ENCODE assay signal across 20 cellular contexts in the genomic region with DNA sequence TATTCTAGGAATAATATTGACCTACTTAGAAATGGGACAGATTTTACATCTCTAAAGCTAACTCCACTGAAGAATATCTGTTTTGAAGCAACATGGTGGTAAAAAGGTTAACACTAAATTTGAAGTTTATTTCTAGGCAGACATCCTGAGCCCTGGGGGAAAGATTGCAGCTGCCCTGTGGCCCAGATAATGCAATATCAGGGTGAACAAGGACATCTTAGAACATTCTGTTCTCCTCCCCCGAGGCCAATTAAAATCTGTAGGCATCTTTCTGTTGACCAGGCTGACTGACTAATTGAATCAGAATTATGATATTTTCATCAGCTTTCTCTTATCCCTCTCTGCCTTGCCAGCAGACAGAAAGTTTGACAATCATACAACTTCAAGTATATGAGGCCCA.
DNase-seq lines count a peak whose midpoint lies in the region; ATAC-seq, FAIRE-seq and TF ChIP-seq lines count a peak whose summit lies in the region.
"Had no signal": no experiment of that assay in that cellular context is flagged by ENCODE, and none has a peak within 500 bp of the region (broad histone marks: within the 10 kb centered on the region; RNA-seq: fewer than 3 reads in every experiment).

No MANE protein-coding gene starts in this region.

- H3K4me1 ChIP-seq in left ventricle myocardium inferior (peaks cover 15% of the 10 kb centered on the region), testis (peaks cover 13% of the 10 kb centered on the region)
- H3K4me1 ChIP-seq: adrenal gland, prostate gland had no signal

- no peaks in the 10 kb centered on the region for H3K27me3 ChIP-seq in bronchial epithelial cell (ENCODE audit: control insufficient read depth, insufficient read depth, low read length)
- H3K27me3 ChIP-seq in left ventricle myocardium inferior (ENCODE audit: low read depth), result no peaks in the 10 kb centered on the region
- no peaks in the 10 kb centered on the region for H3K27me3 ChIP-seq in testis
- H3K27me3 ChIP-seq: adrenal gland had no signal

- H3K27ac ChIP-seq in left ventricle myocardium inferior (replicated peaks), result peak overlapping the region; percentile 12
- peak overlapping the region in 1 of 2 donors; percentile 21 for H3K27ac ChIP-seq in testis
- H3K27ac ChIP-seq: prostate gland had no signal

- 24 to 50% methylated on average over 1 of the region's 1 CpG for WGBS in testis, 2 donors

- H3K36me3 ChIP-seq in bronchial epithelial cell (ENCODE audit: control insufficient read depth, insufficient read depth, low read length) (no peaks in the 10 kb centered on the region), left ventricle myocardium inferior (no peaks in the 10 kb centered on the region), testis (ENCODE audit: low read depth, missing control alignments) (no peaks in the 10 kb centered on the region)
- H3K36me3 ChIP-seq: adrenal gland, prostate gland had no signal

- ATAC-seq in GM19467 (IDR thresholded peaks at IDR 0.05; ENCODE audit: unreplicated experiment), result no peak
- ATAC-seq: activated T-cell treated with anti-CD3 and anti-CD28 coated beads, Interleukin-2, amount 50 U/mL, for 72 hours; left lobe of liver had no signal

- no peak for FAIRE-seq in bronchial epithelial cell (lab: Jason Lieb, UNC)
- FAIRE-seq: colon had no signal

- no peak overlapping the region for H3K4me3 ChIP-seq in bronchial epithelial cell (ENCODE audit: low read depth, low read length)
- H3K4me3 ChIP-seq in left ventricle myocardium inferior, result no peak overlapping the region
- no peak overlapping the region for H3K4me3 ChIP-seq in testis
- H3K4me3 ChIP-seq: adrenal gland, prostate gland had no signal

- peak; percentile 74 for DNase-seq in HCEC 1CT
- peak; percentile 70 for DNase-seq in bronchial epithelial cell (ENCODE audit: low read depth)
- DNase-seq in left ventricle myocardium inferior, result peak; percentile 15
- peak; percentile 47 for DNase-seq in testis
- no peak for DNase-seq in NCI-H748 (lab: John Stamatoyannopoulos, UW; ENCODE audit: unreplicated experiment)
- no peak for DNase-seq in amygdala (lab: John Stamatoyannopoulos, UW)
- DNase-seq: activated CD4-positive, alpha-beta memory T cell treated with anti-CD3 and anti-CD28 coated beads for 36 hours; activated T-cell treated with anti-CD3 and anti-CD28 coated beads, Interleukin-2, amount 50 U/mL, for 72 hours; DMS79 treated with DMSO at 0.1 percent for 48 hours; GOT3; hypothalamus; naive B cell; NCI-H1436 treated with DMSO at 0.1 percent for 48 hours; NCI-H345; SK-N-SH had no signal

- TF ChIP-seq CTCF in bronchial epithelial cell (IDR thresholded peaks at IDR 0.05; ENCODE audit: insufficient read depth, low read length, severe bottlenecking), result no peak
- no peak for TF ChIP-seq CTCF in left ventricle myocardium inferior (IDR thresholded peaks at IDR 0.05; ENCODE audit: borderline replicate concordance)
- TF ChIP-seq CTCF in testis (IDR thresholded peaks at IDR 0.05), result no peak

- H3K9me3 ChIP-seq in left ventricle myocardium inferior (replicated peaks) (peaks cover 7% of the 10 kb centered on the region), testis (no peaks in the 10 kb centered on the region)
- H3K9me3 ChIP-seq: adrenal gland, prostate gland had no signal

- no peak for TF ChIP-seq POLR2A in testis (IDR thresholded peaks at IDR 0.05)

- intact Hi-C loops in left ventricle myocardium inferior (cut with micrococcal nuclease), result no loop called here
- intact Hi-C loops in testis (cut with DNase I; ENCODE audit: low total_unique reads), result no loop called here

Comparison
In these comparisons a context has a peak if more than half of its experiments do, and no peak if none do; other contexts are left out.
1. DNase-seq: peak in HCEC 1CT (single experiment), bronchial epithelial cell (single experiment), left ventricle myocardium inferior (single experiment) and testis (single experiment); none in NCI-H748 (single experiment) and amygdala (0 of 56).